Comparison of ENCODE assay signal across 12 cellular contexts in genomic region chr5:137622850-137623249, GRCh38.
DNase-seq lines count a peak whose midpoint lies in the region; ATAC-seq and TF ChIP-seq lines count a peak whose summit lies in the region.
"Had no signal": no experiment of that assay in that cellular context is flagged by ENCODE, and none has a peak within 500 bp of the region (broad histone marks: within the 10 kb centered on the region; RNA-seq: fewer than 3 reads in every experiment).

No MANE protein-coding gene starts in this region.

- H3K4me1 ChIP-seq in PC-3 (ENCODE audit: insufficient read depth, low read length) (peaks cover 48% of the 10 kb centered on the region), gastroesophageal sphincter (peaks cover 0 to 6% (median 3%) of the 10 kb centered on the region in 3 donors)

- no peak for TF ChIP-seq CTCF in PC-3 (conservative IDR thresholded peaks at IDR 0.05; ENCODE audit: low read depth, low read length)
- no peak for TF ChIP-seq CTCF in gastroesophageal sphincter (IDR thresholded peaks at IDR 0.05)

- H3K36me3 ChIP-seq in PC-3 (ENCODE audit: low read depth, low read length) (0 out of 2 replicates have a peak, but pooled peaks cover 2% of the 10 kb centered on the region), gastroesophageal sphincter (peaks cover 0 to 36% of the 10 kb centered on the region in 2 donors)

- H3K9ac ChIP-seq in PC-3 (ENCODE audit: low read length): no peak overlapping the region

- no TSS peak for BruUV-seq in PC-3 (replicated peaks; lab: Mats Ljungman, UMichigan)

- no peak overlapping the region for H2AFZ ChIP-seq in PC-3 (ENCODE audit: low read length)

- H3F3A ChIP-seq in PC-3 (ENCODE audit: low read length, unreplicated experiment): no peaks in the 10 kb centered on the region

- H3K9me3 ChIP-seq in PC-3 (ENCODE audit: low read length): no peaks in the 10 kb centered on the region
- H3K9me3 ChIP-seq in gastroesophageal sphincter: no peaks in the 10 kb centered on the region

- H3K79me2 ChIP-seq in PC-3 (ENCODE audit: low read length): no peaks in the 10 kb centered on the region

- CTCF ChIA-PET in PC-3 (lab: Charles Lee): no interaction called here

- ATAC-seq in GM21367 (IDR thresholded peaks at IDR 0.05; ENCODE audit: unreplicated experiment) (peak; percentile 63), PC-3 (no peak), gastroesophageal sphincter (peak; percentile 57), GM19452 (IDR thresholded peaks at IDR 0.05; ENCODE audit: unreplicated experiment) (no peak), GM21723 (IDR thresholded peaks at IDR 0.05; ENCODE audit: unreplicated experiment) (no peak)
- ATAC-seq: left colon, Panc1 had no signal

- intact Hi-C loops in PC-3 (cut with micrococcal nuclease): loop anchor here (10.0 kb wide), 1 partner anchor 202 kb away; no protein-coding TSS in a partner anchor

- H3K27me3 ChIP-seq in PC-3 (ENCODE audit: low read length) (no peaks in the 10 kb centered on the region), gastroesophageal sphincter (no peaks in the 10 kb centered on the region)

- no peaks in the 10 kb centered on the region for H3K9me2 ChIP-seq in PC-3 (replicated peaks; ENCODE audit: low read length)

- H3K4me3 ChIP-seq in PC-3 (ENCODE audit: low read length) (no peak overlapping the region), gastroesophageal sphincter (no peak overlapping the region)

- no peak for TF ChIP-seq EP300 in gastroesophageal sphincter (IDR thresholded peaks at IDR 0.05)

- TF ChIP-seq POLR2A in gastroesophageal sphincter (IDR thresholded peaks at IDR 0.05): no peak

- WGBS in gastroesophageal sphincter (ENCODE audit: low coverage in 1 of 2), 2 donors: 83 to 94% methylated on average over 2 of the region's 5 CpGs

- no peaks in the 10 kb centered on the region for H4K20me1 ChIP-seq in PC-3 (ENCODE audit: low read length)

- POLR2A ChIA-PET in PC-3 (lab: Charles Lee; ENCODE audit: unreplicated experiment): no interaction called here

- no peak for DNase-seq in PC-3
- DNase-seq in putamen (ENCODE audit: low spot score): peak; percentile 86
- DNase-seq in NCI-H526 (lab: John Stamatoyannopoulos, UW): no peak
- DNase-seq in AG20443 (ENCODE audit: low spot score): no peak
- DNase-seq: activated naive CD4-positive, alpha-beta T cell treated with anti-CD3 and anti-CD28 coated beads, Interleukin-2, amount 50 U/mL, for 16 hours; DMS79 treated with DMSO at 0.1 percent for 48 hours had no signal

- H3K27ac ChIP-seq in PC-3 (ENCODE audit: low read length): peak overlapping the region; percentile 56
- no peak overlapping the region for H3K27ac ChIP-seq in gastroesophageal sphincter

- H3K4me2 ChIP-seq in PC-3 (ENCODE audit: low read length): no peak overlapping the region

Comparison
In these comparisons a context has a peak if more than half of its experiments do, and no peak if none do; other contexts are left out.
1. ATAC-seq: peak in GM21367 (single experiment) and gastroesophageal sphincter (single experiment); none in PC-3 (single experiment), GM19452 (single experiment) and GM21723 (single experiment).